ENCODE assay signal across 21 cellular contexts in the genomic region with DNA sequence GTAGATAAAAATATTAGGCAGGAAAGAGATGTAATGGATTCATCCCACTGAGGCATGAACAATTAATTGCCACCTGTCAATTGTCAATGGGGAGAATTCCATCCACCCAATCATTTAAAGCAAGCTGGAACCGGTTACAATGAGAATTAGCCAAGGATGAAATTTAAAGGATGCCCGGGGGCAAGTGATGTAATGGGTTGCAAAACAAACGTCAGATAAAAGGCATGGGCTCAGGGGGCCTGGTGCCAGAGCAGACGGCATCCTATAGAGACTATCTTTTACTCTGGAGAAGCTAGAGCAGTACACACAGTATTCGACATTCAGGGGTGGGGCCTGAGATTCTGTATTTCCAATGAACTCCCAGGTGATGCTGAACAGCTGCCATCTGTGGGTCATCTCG.
DNase-seq lines count a peak whose midpoint lies in the region; ATAC-seq and TF ChIP-seq lines count a peak whose summit lies in the region.
"Had no signal": no experiment of that assay in that cellular context is flagged by ENCODE, and none has a peak within 500 bp of the region (broad histone marks: within the 10 kb centered on the region; RNA-seq: fewer than 3 reads in every experiment).

No MANE protein-coding gene starts in this region.

- H3K36me3 ChIP-seq in SK-N-MC (ENCODE audit: insufficient read depth, low read length), result no peaks in the 10 kb centered on the region; the same call in 1 of the 2 replicates
- peaks cover 87% of the 10 kb centered on the region for H3K36me3 ChIP-seq in neutrophil

- no peaks in the 10 kb centered on the region for H3K4me1 ChIP-seq in neutrophil (ENCODE audit: control insufficient read depth in 1 of 2, insufficient read depth in 1 of 2, low read depth in 1 of 2, low read length in 1 of 2)
- H3K4me1 ChIP-seq: Caco-2, left ventricle myocardium inferior, neural progenitor cell, transverse colon had no signal

- ATAC-seq in GM18511 (IDR thresholded peaks at IDR 0.05; ENCODE audit: unreplicated experiment) (no peak), GM19351 (IDR thresholded peaks at IDR 0.05; ENCODE audit: unreplicated experiment) (no peak)
- ATAC-seq: activated T-cell treated with anti-CD3 and anti-CD28 coated beads, Interleukin-2, amount 50 U/mL, for 72 hours had no signal

- DNase-seq in NCI-H2081 (lab: John Stamatoyannopoulos, UW) (peak; percentile 42 to 55), NCI-H2081 treated with DMSO at 0.1 percent for 48 hours (lab: John Stamatoyannopoulos, UW) (no peak), NCI-H1694 treated with DMSO at 0.1 percent for 48 hours (lab: John Stamatoyannopoulos, UW) (peak; percentile 42), SK-N-MC (ENCODE audit: low read depth, low spot score) (peak; percentile 24), DMS53 treated with DMSO at 0.1 percent for 48 hours (lab: John Stamatoyannopoulos, UW; ENCODE audit: unreplicated experiment) (no peak)
- DNase-seq: 8988T; activated CD4-positive, CD25-positive, alpha-beta regulatory T cell treated with anti-CD3 and anti-CD28 coated beads, Interleukin-2, amount 50 U/mL, for 72 hours; activated T-cell treated with anti-CD3 and anti-CD28 coated beads, Interleukin-2, amount 50 U/mL, for 72 hours; Caco-2; endodermal cell; immature natural killer cell; Kasumi-1; left ventricle myocardium inferior; NCI-H1092; stimulated activated CD4-positive, alpha-beta T cell treated with anti-CD3 and anti-CD28 coated beads, Interleukin-4, amount 100 ng/mL, for 1 hour; transverse colon had no signal

- H3K27ac ChIP-seq in SK-N-MC (no peak overlapping the region), neutrophil (peak overlapping the region; percentile 0)
- H3K27ac ChIP-seq: left ventricle myocardium inferior, neural progenitor cell, skin epidermis, transverse colon had no signal

- H3K4me3 ChIP-seq in SK-N-MC (no peak overlapping the region), neutrophil (ENCODE audit: low read depth in 1 of 2, low read length in 1 of 2) (no peak overlapping the region)
- H3K4me3 ChIP-seq: left ventricle myocardium inferior, neural progenitor cell, skin epidermis, transverse colon had no signal

- H3K9me3 ChIP-seq in SK-N-MC (ENCODE audit: low read depth, low read length), result no peaks in the 10 kb centered on the region
- H3K9me3 ChIP-seq in neutrophil, result no peaks in the 10 kb centered on the region
- H3K9me3 ChIP-seq: Caco-2, left ventricle myocardium inferior, transverse colon had no signal

- no peaks in the 10 kb centered on the region for H3K27me3 ChIP-seq in neutrophil
- H3K27me3 ChIP-seq: neural progenitor cell, transverse colon had no signal

- H3K9ac ChIP-seq in SK-N-MC (ENCODE audit: insufficient read length), result no peak overlapping the region
- H3K9ac ChIP-seq: neural progenitor cell had no signal

- TF ChIP-seq CTCF in neutrophil (IDR thresholded peaks at IDR 0.05), result no peak

Comparison
In these comparisons a context has a peak if more than half of its experiments do, and no peak if none do; other contexts are left out.
1. DNase-seq: peak in NCI-H2081 (2 of 2), NCI-H1694 treated with DMSO at 0.1 percent for 48 hours (single experiment) and SK-N-MC (single experiment); none in NCI-H2081 treated with DMSO at 0.1 percent for 48 hours (single experiment) and DMS53 treated with DMSO at 0.1 percent for 48 hours (single experiment).